Comparison of ENCODE assay signal across 8 cellular contexts in the genomic region with DNA sequence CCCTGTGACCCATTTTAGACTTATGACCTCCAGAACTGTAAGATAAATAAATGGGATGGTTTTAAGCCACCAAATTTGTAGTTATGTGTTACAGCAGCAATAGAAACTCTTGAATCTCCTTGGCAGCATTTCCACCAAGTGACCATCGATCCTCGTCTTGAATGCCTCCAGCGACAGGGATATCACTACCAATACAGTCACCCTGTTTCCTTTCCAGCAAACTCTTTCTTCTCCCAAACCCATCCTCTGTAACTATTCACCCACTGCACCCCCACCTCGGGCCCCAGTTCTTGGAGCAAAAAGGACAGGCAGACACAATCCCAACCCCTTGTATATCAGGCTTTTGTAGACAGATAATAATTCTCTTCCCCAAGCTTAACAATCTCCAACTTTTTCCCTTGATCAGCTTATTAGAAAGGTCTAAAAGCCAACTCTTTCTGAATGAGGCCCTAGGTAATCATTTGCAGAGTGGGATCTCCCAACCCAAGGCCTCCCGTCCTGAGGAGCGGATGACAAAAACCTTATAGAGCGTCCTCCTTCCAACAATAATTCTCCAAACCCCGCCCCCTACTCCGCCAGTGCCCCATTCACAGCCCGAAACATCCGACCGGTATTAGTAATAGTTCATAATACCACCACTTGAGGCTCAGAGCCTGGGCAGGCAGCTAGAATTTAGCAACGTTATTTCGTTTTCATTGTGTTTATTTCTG. TPM values are rescaled to one million over a fixed set of nuclear protein-coding genes. Genes with fewer than 3 reads are reported as not detected.
DNase-seq lines count a peak whose midpoint lies in the region; ATAC-seq and TF ChIP-seq lines count a peak whose summit lies in the region.

No MANE protein-coding gene starts in this region.

- H3K27ac ChIP-seq in trophoblast cell (ENCODE audit: low read depth, low read length), result no peak overlapping the region

- H3K9ac ChIP-seq in ES-I3 (ENCODE audit: low read depth, low read length) (peak overlapping the region; percentile 68), trophoblast cell (ENCODE audit: low read length) (no peak overlapping the region)

- no peak overlapping the region for H4K12ac ChIP-seq in trophoblast cell (ENCODE audit: low read depth, low read length)

- H2BK120ac ChIP-seq in trophoblast cell (ENCODE audit: insufficient read depth, low read length, poor library complexity), result no peak overlapping the region

- H3K36me3 ChIP-seq in ES-I3 (ENCODE audit: insufficient read depth, low read length) (no peaks in the 10 kb centered on the region), trophoblast cell (ENCODE audit: control insufficient read depth in 1 of 2, insufficient read depth in 2 of 2, low read length in 2 of 2) (no peaks in the 10 kb centered on the region)

- H3K9me3 ChIP-seq in ES-I3 (ENCODE audit: control insufficient read depth, insufficient read depth, low read length) (0 out of 2 replicates have a peak, but pooled peaks cover 2% of the 10 kb centered on the region), trophoblast cell (ENCODE audit: insufficient read depth, low read depth, low read length) (no peaks in the 10 kb centered on the region)

- TF ChIP-seq CTCF in foreskin fibroblast (IDR thresholded peaks at IDR 0.05; ENCODE audit: low read depth, low read length), result no peak

- H3K79me1 ChIP-seq in trophoblast cell (ENCODE audit: low read length), result peaks cover 11% of the 10 kb centered on the region

- H3K23ac ChIP-seq in trophoblast cell (ENCODE audit: low read length), result no peak overlapping the region

- no peak overlapping the region for H2AFZ ChIP-seq in trophoblast cell (ENCODE audit: insufficient read depth, low read length, poor library complexity)

- H4K91ac ChIP-seq in trophoblast cell (ENCODE audit: low read depth, low read length), result no peak overlapping the region

- H3K4me2 ChIP-seq in trophoblast cell (ENCODE audit: low read length), result peak overlapping the region; percentile 61

- no peak overlapping the region for H3K4ac ChIP-seq in trophoblast cell (ENCODE audit: low read depth, low read length)

- H3K18ac ChIP-seq in trophoblast cell (ENCODE audit: low read length), result no peak overlapping the region

- WGBS in trophoblast cell (ENCODE audit: extremely low coverage, insufficient coverage, insufficient read length), result no CpG with 5 or more reads among the region's 14 CpGs

- ATAC-seq in GM21390 (IDR thresholded peaks at IDR 0.05; ENCODE audit: unreplicated experiment), result peak; percentile 24

- peak overlapping the region; percentile 70 for H4K8ac ChIP-seq in trophoblast cell (ENCODE audit: low read depth, low read length)

- H3K4me3 ChIP-seq in foreskin fibroblast (ENCODE audit: low read depth in 1 of 2, low read length in 2 of 2) (peak overlapping the region; percentile 56 to 57), trophoblast cell (ENCODE audit: low read depth, low read length) (peak overlapping the region; percentile 56)

- H2BK5ac ChIP-seq in trophoblast cell (ENCODE audit: low read depth, low read length, poor library complexity), result no peak overlapping the region

- peaks cover 4% of the 10 kb centered on the region for H3K79me2 ChIP-seq in trophoblast cell (ENCODE audit: control insufficient read depth, insufficient read depth, low read length, poor library complexity)

- H2BK12ac ChIP-seq in trophoblast cell (ENCODE audit: low read length), result no peak overlapping the region

- no peak overlapping the region for H3K14ac ChIP-seq in trophoblast cell (ENCODE audit: low read length)

- no peak overlapping the region for H2AK5ac ChIP-seq in trophoblast cell (ENCODE audit: low read length)

- peak; percentile 84 for DNase-seq in HK-2 (ENCODE audit: unreplicated experiment)
- DNase-seq in T follicular helper cell (ENCODE audit: low read depth), result peak; percentile 16
- DNase-seq in foreskin fibroblast, result peak; percentile 40 to 87
- DNase-seq in trophoblast cell, result no peak
- no peak for DNase-seq in CD1c-positive myeloid dendritic cell (ENCODE audit: extremely low spot score)
- DNase-seq in dermis blood vessel endothelial cell, result no peak

- no peaks in the 10 kb centered on the region; the same call in 1 of the 2 replicates for H3K4me1 ChIP-seq in ES-I3 (ENCODE audit: insufficient read depth, low read length)
- H3K4me1 ChIP-seq in trophoblast cell (ENCODE audit: control insufficient read depth in 1 of 2, insufficient read depth in 2 of 2, low read length in 2 of 2), result peaks cover 14% of the 10 kb centered on the region in 2 experiments

- peaks cover 2% of the 10 kb centered on the region for H3K27me3 ChIP-seq in trophoblast cell (ENCODE audit: insufficient read depth, low read length)

RNA-seq across cellular contexts. Expression of a gene that starts 14.7 kb away (rescaled TPM):
- polyA plus RNA-seq in trophoblast cell (2013), result 0.21 and 0.25 TPM in 2 replicates
- total RNA-seq in dermis blood vessel endothelial cell, result 13.8 and 16.9 TPM in 2 replicates

RNA-seq across cellular contexts. Expression of a gene that starts 54.1 kb away (rescaled TPM):
- polyA plus RNA-seq in trophoblast cell (2013), result 26.3 and 26.9 TPM in 2 replicates
- total RNA-seq in dermis blood vessel endothelial cell, result 85.3 and 106 TPM in 2 replicates

RNA-seq across cellular contexts. Expression of a gene that starts 59.4 kb away (rescaled TPM):
- polyA plus RNA-seq in trophoblast cell (2013), result 0.03 TPM in 2 replicates
- not detected in 2 replicates for total RNA-seq in dermis blood vessel endothelial cell

Comparison
In these comparisons a context has a peak if more than half of its experiments do, and no peak if none do; other contexts are left out.
1. DNase-seq: peak in HK-2 (single experiment), T follicular helper cell (single experiment) and foreskin fibroblast (2 of 2); none in trophoblast cell (0 of 2), CD1c-positive myeloid dendritic cell (single experiment) and dermis blood vessel endothelial cell (single experiment).